Comparison of ENCODE assay signal across 18 cellular contexts in genomic region chr20:39968495-39968894, GRCh38.
"Had no signal": no experiment of that assay in that cellular context is flagged by ENCODE, and none has a peak within 500 bp of the region (broad histone marks: within the 10 kb centered on the region; RNA-seq: fewer than 3 reads in every experiment).

No MANE protein-coding gene starts in this region.

- DNase-seq: IMR-90, Karpas-422, KG1, MM.1S, NCI-H1092 treated with DMSO at 0.1 percent for 48 hours, NCI-H1436, NCI-H1694, NCI-H187 treated with DMSO at 0.1 percent for 48 hours, NCI-H2029 treated with DMSO at 0.1 percent for 48 hours, NCI-H2227 treated with DMSO at 0.1 percent for 48 hours, NCI-H524, NCI-H526 treated with DMSO at 0.1 percent for 48 hours, NCI-H774, Right ventricle myocardium superior, RPMI8226, SIG-M5 had no signal

- ATAC-seq: HepG2, SK-N-SH treated with all-trans-retinoic acid at 6 μM for 48 hours had no signal
